Comparison of ENCODE assay signal across 2 cellular contexts in the genomic region with DNA sequence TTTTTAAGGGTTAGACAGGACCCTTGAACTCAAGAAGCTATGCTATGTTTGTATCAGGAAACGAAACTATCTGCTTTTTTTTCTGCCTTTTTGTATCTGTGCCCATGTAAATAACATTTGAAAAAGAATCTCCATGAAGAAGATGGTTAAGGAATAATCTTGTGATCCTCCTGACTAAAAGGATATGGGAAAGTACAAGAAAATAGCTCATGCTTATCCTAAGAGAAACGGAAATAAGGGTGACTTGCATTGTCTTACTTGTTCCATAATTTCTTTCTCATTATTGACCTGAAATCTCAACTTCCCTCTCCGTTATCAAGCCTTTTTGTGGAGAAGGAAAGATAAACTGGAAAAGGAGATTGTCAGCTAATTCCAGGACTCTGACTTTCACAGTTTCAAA.
TF ChIP-seq lines count a peak whose summit lies in the region.

No MANE protein-coding gene starts in this region.

TF ChIP-seq in liver, 16 proteins besides CTCF, POLR2A, EP300 and RAD21:
- TF ChIP-seq, protein P1, sequence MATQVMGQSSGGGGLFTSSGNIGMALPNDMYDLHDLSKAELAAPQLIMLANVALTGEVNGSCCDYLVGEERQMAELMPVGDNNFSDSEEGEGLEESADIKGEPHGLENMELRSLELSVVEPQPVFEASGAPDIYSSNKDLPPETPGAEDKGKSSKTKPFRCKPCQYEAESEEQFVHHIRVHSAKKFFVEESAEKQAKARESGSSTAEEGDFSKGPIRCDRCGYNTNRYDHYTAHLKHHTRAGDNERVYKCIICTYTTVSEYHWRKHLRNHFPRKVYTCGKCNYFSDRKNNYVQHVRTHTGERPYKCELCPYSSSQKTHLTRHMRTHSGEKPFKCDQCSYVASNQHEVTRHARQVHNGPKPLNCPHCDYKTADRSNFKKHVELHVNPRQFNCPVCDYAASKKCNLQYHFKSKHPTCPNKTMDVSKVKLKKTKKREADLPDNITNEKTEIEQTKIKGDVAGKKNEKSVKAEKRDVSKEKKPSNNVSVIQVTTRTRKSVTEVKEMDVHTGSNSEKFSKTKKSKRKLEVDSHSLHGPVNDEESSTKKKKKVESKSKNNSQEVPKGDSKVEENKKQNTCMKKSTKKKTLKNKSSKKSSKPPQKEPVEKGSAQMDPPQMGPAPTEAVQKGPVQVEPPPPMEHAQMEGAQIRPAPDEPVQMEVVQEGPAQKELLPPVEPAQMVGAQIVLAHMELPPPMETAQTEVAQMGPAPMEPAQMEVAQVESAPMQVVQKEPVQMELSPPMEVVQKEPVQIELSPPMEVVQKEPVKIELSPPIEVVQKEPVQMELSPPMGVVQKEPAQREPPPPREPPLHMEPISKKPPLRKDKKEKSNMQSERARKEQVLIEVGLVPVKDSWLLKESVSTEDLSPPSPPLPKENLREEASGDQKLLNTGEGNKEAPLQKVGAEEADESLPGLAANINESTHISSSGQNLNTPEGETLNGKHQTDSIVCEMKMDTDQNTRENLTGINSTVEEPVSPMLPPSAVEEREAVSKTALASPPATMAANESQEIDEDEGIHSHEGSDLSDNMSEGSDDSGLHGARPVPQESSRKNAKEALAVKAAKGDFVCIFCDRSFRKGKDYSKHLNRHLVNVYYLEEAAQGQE (IDR thresholded peaks at IDR 0.05), result no peak
- TF ChIP-seq NR2F2 (IDR thresholded peaks at IDR 0.05), result peak; percentile 39

TF ChIP-seq in HepG2, 621 proteins besides CTCF, POLR2A, EP300 and RAD21:
- TF ChIP-seq MTA3 (CRISPR knock-in tag; IDR thresholded peaks at IDR 0.05) (no peak), ZNF350 (CRISPR knock-in tag; IDR thresholded peaks at IDR 0.05; ENCODE audit: borderline replicate concordance, low read depth) (no peak), SMC3 (IDR thresholded peaks at IDR 0.05; ENCODE audit: low read length) (no peak), DMAP1 (CRISPR knock-in tag; IDR thresholded peaks at IDR 0.05) (no peak), ZNF563 (CRISPR knock-in tag; IDR thresholded peaks at IDR 0.05) (no peak), NCOA2 (CRISPR knock-in tag; IDR thresholded peaks at IDR 0.05) (no peak)
- TF ChIP-seq, protein P2, sequence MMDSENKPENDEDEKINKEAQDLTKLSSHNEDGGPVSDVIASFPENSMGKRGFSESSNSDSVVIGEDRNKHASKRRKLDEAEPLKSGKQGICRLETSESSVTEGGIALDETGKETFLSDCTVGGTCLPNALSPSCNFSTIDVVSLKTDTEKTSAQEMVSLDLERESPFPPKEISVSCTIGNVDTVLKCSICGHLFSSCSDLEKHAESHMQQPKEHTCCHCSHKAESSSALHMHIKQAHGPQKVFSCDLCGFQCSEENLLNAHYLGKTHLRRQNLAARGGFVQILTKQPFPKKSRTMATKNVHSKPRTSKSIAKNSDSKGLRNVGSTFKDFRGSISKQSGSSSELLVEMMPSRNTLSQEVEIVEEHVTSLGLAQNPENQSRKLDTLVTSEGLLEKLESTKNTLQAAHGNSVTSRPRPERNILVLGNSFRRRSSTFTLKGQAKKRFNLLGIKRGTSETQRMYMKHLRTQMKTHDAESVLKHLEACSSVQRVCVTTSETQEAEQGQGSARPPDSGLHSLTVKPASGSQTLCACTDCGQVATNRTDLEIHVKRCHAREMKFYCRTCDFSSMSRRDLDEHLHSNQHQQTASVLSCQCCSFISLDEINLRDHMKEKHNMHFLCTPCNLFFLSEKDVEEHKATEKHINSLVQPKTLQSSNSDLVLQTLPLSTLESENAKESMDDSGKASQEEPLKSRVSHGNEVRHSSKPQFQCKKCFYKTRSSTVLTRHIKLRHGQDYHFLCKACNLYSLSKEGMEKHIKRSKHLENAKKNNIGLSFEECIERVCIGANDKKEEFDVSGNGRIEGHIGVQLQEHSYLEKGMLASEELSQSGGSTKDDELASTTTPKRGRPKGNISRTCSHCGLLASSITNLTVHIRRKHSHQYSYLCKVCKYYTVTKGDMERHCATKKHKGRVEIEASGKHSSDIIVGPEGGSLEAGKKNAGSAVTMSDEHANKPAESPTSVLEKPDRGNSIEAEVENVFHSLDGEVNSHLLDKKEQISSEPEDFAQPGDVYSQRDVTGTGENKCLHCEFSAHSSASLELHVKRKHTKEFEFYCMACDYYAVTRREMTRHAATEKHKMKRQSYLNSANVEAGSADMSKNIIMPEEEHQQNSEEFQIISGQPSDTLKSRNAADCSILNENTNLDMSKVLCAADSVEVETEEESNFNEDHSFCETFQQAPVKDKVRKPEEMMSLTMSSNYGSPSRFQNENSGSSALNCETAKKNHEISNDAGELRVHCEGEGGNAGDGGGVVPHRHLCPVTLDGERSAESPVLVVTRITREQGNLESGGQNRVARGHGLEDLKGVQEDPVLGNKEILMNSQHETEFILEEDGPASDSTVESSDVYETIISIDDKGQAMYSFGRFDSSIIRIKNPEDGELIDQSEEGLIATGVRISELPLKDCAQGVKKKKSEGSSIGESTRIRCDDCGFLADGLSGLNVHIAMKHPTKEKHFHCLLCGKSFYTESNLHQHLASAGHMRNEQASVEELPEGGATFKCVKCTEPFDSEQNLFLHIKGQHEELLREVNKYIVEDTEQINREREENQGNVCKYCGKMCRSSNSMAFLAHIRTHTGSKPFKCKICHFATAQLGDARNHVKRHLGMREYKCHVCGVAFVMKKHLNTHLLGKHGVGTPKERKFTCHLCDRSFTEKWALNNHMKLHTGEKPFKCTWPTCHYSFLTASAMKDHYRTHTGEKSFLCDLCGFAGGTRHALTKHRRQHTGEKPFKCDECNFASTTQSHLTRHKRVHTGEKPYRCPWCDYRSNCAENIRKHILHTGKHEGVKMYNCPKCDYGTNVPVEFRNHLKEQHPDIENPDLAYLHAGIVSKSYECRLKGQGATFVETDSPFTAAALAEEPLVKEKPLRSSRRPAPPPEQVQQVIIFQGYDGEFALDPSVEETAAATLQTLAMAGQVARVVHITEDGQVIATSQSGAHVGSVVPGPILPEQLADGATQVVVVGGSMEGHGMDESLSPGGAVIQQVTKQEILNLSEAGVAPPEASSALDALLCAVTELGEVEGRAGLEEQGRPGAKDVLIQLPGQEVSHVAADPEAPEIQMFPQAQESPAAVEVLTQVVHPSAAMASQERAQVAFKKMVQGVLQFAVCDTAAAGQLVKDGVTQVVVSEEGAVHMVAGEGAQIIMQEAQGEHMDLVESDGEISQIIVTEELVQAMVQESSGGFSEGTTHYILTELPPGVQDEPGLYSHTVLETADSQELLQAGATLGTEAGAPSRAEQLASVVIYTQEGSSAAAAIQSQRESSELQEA (CRISPR knock-in tag; IDR thresholded peaks at IDR 0.05; ENCODE audit: not compliant biosample characterization), result no peak
- TF ChIP-seq, protein P3, sequence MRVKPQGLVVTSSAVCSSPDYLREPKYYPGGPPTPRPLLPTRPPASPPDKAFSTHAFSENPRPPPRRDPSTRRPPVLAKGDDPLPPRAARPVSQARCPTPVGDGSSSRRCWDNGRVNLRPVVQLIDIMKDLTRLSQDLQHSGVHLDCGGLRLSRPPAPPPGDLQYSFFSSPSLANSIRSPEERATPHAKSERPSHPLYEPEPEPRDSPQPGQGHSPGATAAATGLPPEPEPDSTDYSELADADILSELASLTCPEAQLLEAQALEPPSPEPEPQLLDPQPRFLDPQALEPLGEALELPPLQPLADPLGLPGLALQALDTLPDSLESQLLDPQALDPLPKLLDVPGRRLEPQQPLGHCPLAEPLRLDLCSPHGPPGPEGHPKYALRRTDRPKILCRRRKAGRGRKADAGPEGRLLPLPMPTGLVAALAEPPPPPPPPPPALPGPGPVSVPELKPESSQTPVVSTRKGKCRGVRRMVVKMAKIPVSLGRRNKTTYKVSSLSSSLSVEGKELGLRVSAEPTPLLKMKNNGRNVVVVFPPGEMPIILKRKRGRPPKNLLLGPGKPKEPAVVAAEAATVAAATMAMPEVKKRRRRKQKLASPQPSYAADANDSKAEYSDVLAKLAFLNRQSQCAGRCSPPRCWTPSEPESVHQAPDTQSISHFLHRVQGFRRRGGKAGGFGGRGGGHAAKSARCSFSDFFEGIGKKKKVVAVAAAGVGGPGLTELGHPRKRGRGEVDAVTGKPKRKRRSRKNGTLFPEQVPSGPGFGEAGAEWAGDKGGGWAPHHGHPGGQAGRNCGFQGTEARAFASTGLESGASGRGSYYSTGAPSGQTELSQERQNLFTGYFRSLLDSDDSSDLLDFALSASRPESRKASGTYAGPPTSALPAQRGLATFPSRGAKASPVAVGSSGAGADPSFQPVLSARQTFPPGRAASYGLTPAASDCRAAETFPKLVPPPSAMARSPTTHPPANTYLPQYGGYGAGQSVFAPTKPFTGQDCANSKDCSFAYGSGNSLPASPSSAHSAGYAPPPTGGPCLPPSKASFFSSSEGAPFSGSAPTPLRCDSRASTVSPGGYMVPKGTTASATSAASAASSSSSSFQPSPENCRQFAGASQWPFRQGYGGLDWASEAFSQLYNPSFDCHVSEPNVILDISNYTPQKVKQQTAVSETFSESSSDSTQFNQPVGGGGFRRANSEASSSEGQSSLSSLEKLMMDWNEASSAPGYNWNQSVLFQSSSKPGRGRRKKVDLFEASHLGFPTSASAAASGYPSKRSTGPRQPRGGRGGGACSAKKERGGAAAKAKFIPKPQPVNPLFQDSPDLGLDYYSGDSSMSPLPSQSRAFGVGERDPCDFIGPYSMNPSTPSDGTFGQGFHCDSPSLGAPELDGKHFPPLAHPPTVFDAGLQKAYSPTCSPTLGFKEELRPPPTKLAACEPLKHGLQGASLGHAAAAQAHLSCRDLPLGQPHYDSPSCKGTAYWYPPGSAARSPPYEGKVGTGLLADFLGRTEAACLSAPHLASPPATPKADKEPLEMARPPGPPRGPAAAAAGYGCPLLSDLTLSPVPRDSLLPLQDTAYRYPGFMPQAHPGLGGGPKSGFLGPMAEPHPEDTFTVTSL (CRISPR knock-in tag; IDR thresholded peaks at IDR 0.05; ENCODE audit: borderline replicate concordance), result no peak
